Comparison of ENCODE assay signal across 18 cellular contexts in the genomic region with DNA sequence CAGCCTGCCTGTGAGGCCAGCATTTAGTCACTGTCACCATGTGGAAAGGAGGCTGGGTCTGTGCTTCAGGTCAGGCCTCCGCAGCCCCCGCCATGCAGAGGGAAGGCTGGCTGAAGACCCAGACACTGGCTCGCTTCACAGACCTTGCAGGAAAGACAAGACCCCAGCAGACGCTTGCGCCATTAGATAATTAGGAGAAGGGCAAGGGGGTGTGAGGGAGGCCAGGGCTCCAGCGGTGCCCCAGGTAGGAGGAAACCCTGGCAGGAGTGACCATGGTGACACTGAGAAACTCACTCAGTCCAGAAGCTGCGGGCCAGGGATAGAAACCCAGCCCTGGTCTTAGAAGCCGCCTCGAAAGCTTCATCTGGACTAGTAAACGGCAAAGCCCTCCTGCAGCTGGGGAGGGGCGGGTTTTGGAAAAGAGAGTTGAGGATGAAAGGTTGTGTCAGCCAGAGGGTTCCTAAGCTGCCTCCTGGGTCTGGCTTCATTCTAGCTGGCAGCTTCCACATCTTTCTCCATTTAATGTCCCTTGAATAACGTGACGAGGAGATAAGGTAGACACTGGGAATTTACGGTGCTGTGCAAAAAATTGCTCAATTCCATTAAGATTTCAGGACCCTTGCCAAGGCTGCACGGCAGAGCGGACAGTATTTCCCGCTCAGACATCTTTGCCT.
DNase-seq lines count a peak whose midpoint lies in the region; ATAC-seq and TF ChIP-seq lines count a peak whose summit lies in the region.
"Had no signal": no experiment of that assay in that cellular context is flagged by ENCODE, and none has a peak within 500 bp of the region (broad histone marks: within the 10 kb centered on the region; RNA-seq: fewer than 3 reads in every experiment).

No MANE protein-coding gene starts in this region.

- no peak overlapping the region for H3K27ac Mint-ChIP-seq in activated T-helper 17 cell treated with anti-CD3 and anti-CD28 coated beads, Interleukin-2, amount 50 U/mL, for 72 hours
- H3K27ac Mint-ChIP-seq: CD8-positive, alpha-beta memory T cell had no signal

- H3K27me3 ChIP-seq in lower lobe of right lung (ENCODE audit: low read depth) (no peaks in the 10 kb centered on the region), spleen (replicated peaks in 1 of 7) (no peaks in the 10 kb centered on the region)
- H3K27me3 ChIP-seq: BLaER1 had no signal

- no peaks in the 10 kb centered on the region for H3K9me3 ChIP-seq in lower lobe of right lung
- no peaks in the 10 kb centered on the region for H3K9me3 ChIP-seq in spleen
- H3K9me3 ChIP-seq: BLaER1 had no signal

- no peaks in the 10 kb centered on the region for H3K9me3 Mint-ChIP-seq in activated T-helper 17 cell treated with anti-CD3 and anti-CD28 coated beads, Interleukin-2, amount 50 U/mL, for 72 hours
- H3K9me3 Mint-ChIP-seq: CD8-positive, alpha-beta memory T cell had no signal

- H3K4me1 Mint-ChIP-seq in activated T-helper 17 cell treated with anti-CD3 and anti-CD28 coated beads, Interleukin-2, amount 50 U/mL, for 72 hours: no peaks in the 10 kb centered on the region
- H3K4me1 Mint-ChIP-seq: CD8-positive, alpha-beta memory T cell had no signal

- H3K4me1 ChIP-seq in lower lobe of right lung: peaks cover 46% of the 10 kb centered on the region
- peaks cover 0 to 11% (median 5%) of the 10 kb centered on the region in 6 donors for H3K4me1 ChIP-seq in spleen

- ATAC-seq in SK-N-SH treated with all-trans-retinoic acid at 6 μM for 48 hours (no peak), lower lobe of right lung (no peak), GM21529 (IDR thresholded peaks at IDR 0.05; ENCODE audit: unreplicated experiment) (no peak)
- no peak for ATAC-seq in activated T-helper 17 cell treated with anti-CD3 and anti-CD28 coated beads, Interleukin-2, amount 50 U/mL, for 72 hours (replicated peaks)

- H3K27ac ChIP-seq in lower lobe of right lung (peak overlapping the region; percentile 60), spleen (peak overlapping the region in 6 of 8 donors; percentile 15 to 83 (median 76))
- H3K27ac ChIP-seq: BLaER1, GM23248, HL-60, SK-N-MC had no signal

- H3K36me3 Mint-ChIP-seq in activated T-helper 17 cell treated with anti-CD3 and anti-CD28 coated beads, Interleukin-2, amount 50 U/mL, for 72 hours (ENCODE audit: low read depth): no peaks in the 10 kb centered on the region
- H3K36me3 Mint-ChIP-seq: CD8-positive, alpha-beta memory T cell had no signal

- in situ Hi-C loops in G401 (cut with HindIII; ENCODE audit: low sequenced_read_pairs): no loop called here

- intact Hi-C loops in lower lobe of right lung (cut with DNase I): no loop called here
- intact Hi-C loops in spleen (cut with DNase I; ENCODE audit: low total_unique reads): no loop called here

- no peak overlapping the region for H3K4me3 ChIP-seq in lower lobe of right lung
- H3K4me3 ChIP-seq in spleen: no peak overlapping the region
- H3K4me3 ChIP-seq: BLaER1, GM23248, SK-N-MC had no signal

- no peak overlapping the region for H3K4me3 Mint-ChIP-seq in activated T-helper 17 cell treated with anti-CD3 and anti-CD28 coated beads, Interleukin-2, amount 50 U/mL, for 72 hours
- H3K4me3 Mint-ChIP-seq: CD8-positive, alpha-beta memory T cell had no signal

- H3K36me3 ChIP-seq in lower lobe of right lung (no peaks in the 10 kb centered on the region), spleen (no peaks in the 10 kb centered on the region)
- H3K36me3 ChIP-seq: BLaER1 had no signal

- no peak for TF ChIP-seq POLR2A in spleen (IDR thresholded peaks at IDR 0.05)

- WGBS in spleen, 5 donors: 87 to 89% (median 88%) methylated on average over 17 of the region's 17 CpGs

- H3K27me3 Mint-ChIP-seq in activated T-helper 17 cell treated with anti-CD3 and anti-CD28 coated beads, Interleukin-2, amount 50 U/mL, for 72 hours: no peaks in the 10 kb centered on the region
- H3K27me3 Mint-ChIP-seq: CD8-positive, alpha-beta memory T cell had no signal

- TF ChIP-seq CTCF in lower lobe of right lung (IDR thresholded peaks at IDR 0.05): no peak
- TF ChIP-seq CTCF in spleen (IDR thresholded peaks at IDR 0.05 in 8 of 11, conservative IDR thresholded peaks at IDR 0.05 in 3 of 11): no peak

- DNase-seq in G401 (ENCODE audit: low spot score) (peak; percentile 35), lower lobe of right lung (no peak), spleen (no peak), NCI-H345 treated with DMSO at 0.1 percent for 48 hours (lab: John Stamatoyannopoulos, UW; ENCODE audit: unreplicated experiment) (no peak)
- DNase-seq: CD8-positive, alpha-beta memory T cell; GF-D8; GM23248; HCEC 1CT; NCI-H1105 treated with DMSO at 0.1 percent for 48 hours; NCI-H187; NCI-H345; NCI-H69 had no signal

TF ChIP-seq in SK-N-SH treated with all-trans-retinoic acid at 6 μM for 48 hours, 23 proteins besides CTCF, POLR2A, EP300 and RAD21:
- no peak for TF ChIP-seq OSR1 (CRISPR knock-in tag; IDR thresholded peaks at IDR 0.05)
- peak; percentile 90 for TF ChIP-seq ISL1 (CRISPR knock-in tag; IDR thresholded peaks at IDR 0.05)
- TF ChIP-seq, protein P1, sequence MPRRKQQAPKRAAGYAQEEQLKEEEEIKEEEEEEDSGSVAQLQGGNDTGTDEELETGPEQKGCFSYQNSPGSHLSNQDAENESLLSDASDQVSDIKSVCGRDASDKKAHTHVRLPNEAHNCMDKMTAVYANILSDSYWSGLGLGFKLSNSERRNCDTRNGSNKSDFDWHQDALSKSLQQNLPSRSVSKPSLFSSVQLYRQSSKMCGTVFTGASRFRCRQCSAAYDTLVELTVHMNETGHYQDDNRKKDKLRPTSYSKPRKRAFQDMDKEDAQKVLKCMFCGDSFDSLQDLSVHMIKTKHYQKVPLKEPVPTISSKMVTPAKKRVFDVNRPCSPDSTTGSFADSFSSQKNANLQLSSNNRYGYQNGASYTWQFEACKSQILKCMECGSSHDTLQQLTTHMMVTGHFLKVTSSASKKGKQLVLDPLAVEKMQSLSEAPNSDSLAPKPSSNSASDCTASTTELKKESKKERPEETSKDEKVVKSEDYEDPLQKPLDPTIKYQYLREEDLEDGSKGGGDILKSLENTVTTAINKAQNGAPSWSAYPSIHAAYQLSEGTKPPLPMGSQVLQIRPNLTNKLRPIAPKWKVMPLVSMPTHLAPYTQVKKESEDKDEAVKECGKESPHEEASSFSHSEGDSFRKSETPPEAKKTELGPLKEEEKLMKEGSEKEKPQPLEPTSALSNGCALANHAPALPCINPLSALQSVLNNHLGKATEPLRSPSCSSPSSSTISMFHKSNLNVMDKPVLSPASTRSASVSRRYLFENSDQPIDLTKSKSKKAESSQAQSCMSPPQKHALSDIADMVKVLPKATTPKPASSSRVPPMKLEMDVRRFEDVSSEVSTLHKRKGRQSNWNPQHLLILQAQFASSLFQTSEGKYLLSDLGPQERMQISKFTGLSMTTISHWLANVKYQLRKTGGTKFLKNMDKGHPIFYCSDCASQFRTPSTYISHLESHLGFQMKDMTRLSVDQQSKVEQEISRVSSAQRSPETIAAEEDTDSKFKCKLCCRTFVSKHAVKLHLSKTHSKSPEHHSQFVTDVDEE (CRISPR knock-in tag; IDR thresholded peaks at IDR 0.05): peak; percentile 45; the same call in 1 of the 2 replicates
TF ChIP-seq in SK-N-SH treated with all-trans-retinoic acid at 6 μM for 48 hours: peak in this region for 2.
